In the genomic region with DNA sequence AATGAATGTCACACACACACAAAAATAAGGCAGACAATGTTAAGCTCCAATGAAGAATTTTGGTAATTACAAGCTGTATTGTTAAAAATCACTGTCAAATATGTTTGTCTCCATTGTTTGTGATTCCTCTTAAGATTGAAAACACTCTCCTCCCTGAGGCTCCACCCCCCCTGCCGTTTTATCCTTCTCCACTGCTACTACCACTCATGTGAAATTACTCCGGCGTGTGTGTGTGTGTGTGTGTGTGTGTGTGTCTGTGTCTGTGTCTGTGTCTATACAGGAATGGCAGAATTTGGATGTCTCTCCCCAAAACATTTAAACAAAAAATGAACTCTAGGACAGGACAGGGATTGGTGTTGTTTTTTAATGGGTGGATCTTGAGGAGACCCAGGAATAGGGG, we compare ENCODE assay signal across 20 cellular contexts.
"Had no signal": no experiment of that assay in that cellular context is flagged by ENCODE, and none has a peak within 500 bp of the region (broad histone marks: within the 10 kb centered on the region; RNA-seq: fewer than 3 reads in every experiment).

No MANE protein-coding gene starts in this region.

- H3K9me3 ChIP-seq: esophagus squamous epithelium, left lung, mucosa of descending colon, right lobe of liver, thoracic aorta, tibial nerve, upper lobe of left lung had no signal

- H3K36me3 ChIP-seq: esophagus squamous epithelium, heart right ventricle, left lung, right lobe of liver, thoracic aorta, tibial nerve, upper lobe of left lung had no signal

- H3K9ac ChIP-seq: parathyroid adenoma had no signal

- H3K4me3 ChIP-seq: esophagus squamous epithelium, heart right ventricle, left lung, mucosa of descending colon, right lobe of liver, thoracic aorta, tibial nerve, upper lobe of left lung had no signal

- H3K27ac ChIP-seq: esophagus squamous epithelium, heart right ventricle, left lung, parathyroid adenoma, right lobe of liver, thoracic aorta, tibial nerve, upper lobe of left lung had no signal

- H3K4me1 ChIP-seq: esophagus squamous epithelium, heart right ventricle, left lung, parathyroid adenoma, right lobe of liver, tibial nerve, upper lobe of left lung had no signal

- H2AFZ ChIP-seq: parathyroid adenoma had no signal

- H3K27me3 ChIP-seq: esophagus squamous epithelium, heart right ventricle, left lung, right lobe of liver, tibial nerve, upper lobe of left lung had no signal

- H3K79me2 ChIP-seq: parathyroid adenoma had no signal

- DNase-seq: effector CD8-positive, alpha-beta T cell; esophagus squamous epithelium; foreskin melanocyte; glutamatergic neuron; heart right ventricle; hippocampal formation; left cardiac atrium; left lung; mesenchymal stem cell; mucosa of descending colon; naive B cell; right lobe of liver; small intestine; stimulated activated CD4-positive, alpha-beta T cell treated with anti-CD3 and anti-CD28 coated beads, Interleukin-15, amount 100 ng/mL, for 24 hours; stimulated activated CD4-positive, alpha-beta T cell treated with anti-CD3 and anti-CD28 coated beads, Interleukin-2, amount 100 ng/mL, for 48 hours; stimulated activated naive B cell treated with anti-CD40 and anti-IgM and Interleukin-4, amounts not matched to agents 10 μg/mL and 1 μg/mL and 100 μg/mL, for 72 hours; upper lobe of left lung had no signal
